Comparison of ENCODE assay signal across 8 cellular contexts in genomic region chr10:85548038-85548437, GRCh38.
DNase-seq lines count a peak whose midpoint lies in the region; ATAC-seq and TF ChIP-seq lines count a peak whose summit lies in the region.

No MANE protein-coding gene starts in this region.

- no peaks in the 10 kb centered on the region for H3F3A ChIP-seq in GM23248 (ENCODE audit: insufficient read depth)

- no peaks in the 10 kb centered on the region for H3K4me1 Mint-ChIP-seq in activated T-cell treated with anti-CD3 and anti-CD28 coated beads, Interleukin-2, amount 50 U/mL, for 72 hours (ENCODE audit: low read depth)

- no peak overlapping the region for H3K27ac Mint-ChIP-seq in activated T-cell treated with anti-CD3 and anti-CD28 coated beads, Interleukin-2, amount 50 U/mL, for 72 hours

- in situ Hi-C loops in GM23248 (cut with MboI): no loop called here

- H3K36me3 ChIP-seq in GM23248 (ENCODE audit: low read depth): no peaks in the 10 kb centered on the region

- WGBS in GM23248 (ENCODE audit: low coverage in 1 of 2, low lambda C conversion rate in 2 of 2, missing lambda C conversion rate in 2 of 2), 2 experiments: 0 to 6% methylated on average over 2 of the region's 2 CpGs

- no peaks in the 10 kb centered on the region for H3K36me3 Mint-ChIP-seq in activated T-cell treated with anti-CD3 and anti-CD28 coated beads, Interleukin-2, amount 50 U/mL, for 72 hours (ENCODE audit: insufficient read depth in 2 of 2)

- peaks cover 27% of the 10 kb centered on the region for H3K27me3 Mint-ChIP-seq in activated T-cell treated with anti-CD3 and anti-CD28 coated beads, Interleukin-2, amount 50 U/mL, for 72 hours (ENCODE audit: low read depth)

- H3K9me2 ChIP-seq in GM23248 (ENCODE audit: insufficient read depth): no peaks in the 10 kb centered on the region

- peak; percentile 22; the same call in 1 of the 2 replicates for TF ChIP-seq CTCF in LNCAP (IDR thresholded peaks at IDR 0.05)
- no peak for TF ChIP-seq CTCF in fibroblast of the aortic adventitia (IDR thresholded peaks at IDR 0.05; ENCODE audit: insufficient read depth, low read length)

- no peaks in the 10 kb centered on the region for H3K9me3 ChIP-seq in GM23248 (ENCODE audit: low read depth)

- H3K9me3 Mint-ChIP-seq in activated T-cell treated with anti-CD3 and anti-CD28 coated beads, Interleukin-2, amount 50 U/mL, for 72 hours: no peaks in the 10 kb centered on the region

- H3K4me3 ChIP-seq in GM23248 (no peak overlapping the region), fibroblast of the aortic adventitia (ENCODE audit: low read depth, low read length) (no peak overlapping the region)

- no peak overlapping the region for H3K27ac ChIP-seq in GM23248

- no peaks in the 10 kb centered on the region for H3K79me2 ChIP-seq in GM23248 (ENCODE audit: insufficient read depth)

- H4K20me1 ChIP-seq in GM23248 (ENCODE audit: insufficient read depth): no peaks in the 10 kb centered on the region

- no peak overlapping the region for H3K4me3 Mint-ChIP-seq in activated T-cell treated with anti-CD3 and anti-CD28 coated beads, Interleukin-2, amount 50 U/mL, for 72 hours

- H3K4me1 ChIP-seq in GM23248 (ENCODE audit: insufficient read depth): no peaks in the 10 kb centered on the region

- ATAC-seq in activated T-cell treated with anti-CD3 and anti-CD28 coated beads, Interleukin-2, amount 50 U/mL, for 72 hours (replicated peaks in 1 of 2): peak in 1 of 2 donors; percentile 43

- DNase-seq in activated T-cell treated with anti-CD3 and anti-CD28 coated beads, Interleukin-2, amount 50 U/mL, for 72 hours: peak; percentile 5 to 10
- DNase-seq in activated T-cell treated with anti-CD3 and anti-CD28 coated beads, Interleukin-2, amount 50 U/mL, for 1 hour: no peak
- DNase-seq in GM23248 (peak; percentile 24), SW480 (ENCODE audit: low spot score) (peak; percentile 39), fibroblast of the aortic adventitia (ENCODE audit: low read depth) (peak; percentile 2), putamen (ENCODE audit: low spot score) (peak; percentile 72), GDM1 (lab: John Stamatoyannopoulos, UW) (no peak)

- H2AFZ ChIP-seq in GM23248: no peak overlapping the region

- H3K27me3 ChIP-seq in GM23248 (replicated peaks; ENCODE audit: insufficient read depth): no peaks in the 10 kb centered on the region

- no peak overlapping the region for H3K9ac ChIP-seq in GM23248

- no peak overlapping the region for H3K4me2 ChIP-seq in GM23248 (ENCODE audit: unreplicated experiment)

Comparison
In these comparisons a context has a peak if more than half of its experiments do, and no peak if none do; other contexts are left out.
1. DNase-seq: peak in activated T-cell treated with anti-CD3 and anti-CD28 coated beads, Interleukin-2, amount 50 U/mL, for 72 hours (2 of 2), GM23248 (single experiment), SW480 (single experiment), fibroblast of the aortic adventitia (single experiment) and putamen (single experiment); none in activated T-cell treated with anti-CD3 and anti-CD28 coated beads, Interleukin-2, amount 50 U/mL, for 1 hour (single experiment) and GDM1 (single experiment).